Comparison of ENCODE assay signal across 11 cellular contexts in the genomic region with DNA sequence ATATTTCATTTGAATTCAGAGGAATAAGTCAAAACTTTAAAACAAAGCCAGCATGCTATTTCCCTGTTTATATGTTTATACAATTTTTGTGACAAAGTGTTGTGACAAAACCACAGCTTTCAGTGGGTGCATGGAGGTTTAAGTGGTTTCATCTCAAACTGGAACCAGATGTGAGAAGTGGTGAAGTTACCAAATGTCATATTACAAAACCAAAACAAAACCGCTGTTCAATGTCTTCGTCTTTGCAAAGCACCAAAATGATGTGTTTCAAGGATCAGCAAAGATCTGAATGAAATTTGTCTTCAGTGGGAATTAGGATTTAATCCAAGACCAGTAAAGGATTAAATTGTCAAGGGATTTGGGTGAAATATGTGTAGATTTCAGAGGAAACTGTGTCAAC.
A peak's percentile ranks its signal among the peaks of the same experiment; 100 is the strongest.
DNase-seq lines count a peak whose midpoint lies in the region; ATAC-seq and TF ChIP-seq lines count a peak whose summit lies in the region.
"Had no signal": no experiment of that assay in that cellular context is flagged by ENCODE, and none has a peak within 500 bp of the region (broad histone marks: within the 10 kb centered on the region; RNA-seq: fewer than 3 reads in every experiment).

No MANE protein-coding gene starts in this region.

- no peaks in the 10 kb centered on the region for H4K20me1 ChIP-seq in BLaER1 treated with 17β-estradiol and CSF1 and Interleukin-3, amounts not matched to agents 10 nM and 100 nM

- peaks cover 0 to 91% (median 32%) of the 10 kb centered on the region in 10 experiments; a peak in 14 of 20 replicates for H3K4me1 ChIP-seq in BLaER1 treated with 17β-estradiol and CSF1 and Interleukin-3, amounts not matched to agents 10 nM and 100 nM

- no peak overlapping the region for H3K9ac ChIP-seq in BLaER1 treated with 17β-estradiol and CSF1 and Interleukin-3, amounts not matched to agents 10 nM and 100 nM

- no peaks in the 10 kb centered on the region for H3K36me3 ChIP-seq in BLaER1 treated with 17β-estradiol and CSF1 and Interleukin-3, amounts not matched to agents 10 nM and 100 nM

- no peak overlapping the region for H3K4me3 ChIP-seq in BLaER1 treated with 17β-estradiol and CSF1 and Interleukin-3, amounts not matched to agents 10 nM and 100 nM
- no peak overlapping the region for H3K4me3 ChIP-seq in HL-60 (replicated peaks; ENCODE audit: insufficient read depth, low read length)

- TF ChIP-seq CTCF in HL-60 (IDR thresholded peaks at IDR 0.05; ENCODE audit: insufficient read depth, low read length), result no peak

- peak; percentile 14 to 62 for DNase-seq in HL-60 (ENCODE audit: low read depth in 1 of 2, low spot score in 1 of 2)
- DNase-seq in NCI-H1436 treated with DMSO at 0.1 percent for 48 hours (lab: John Stamatoyannopoulos, UW), result no peak
- DNase-seq in T1000 (lab: John Stamatoyannopoulos, UW), result no peak
- no peak for DNase-seq in 8988T
- DNase-seq: activated CD4-positive, alpha-beta T cell treated with anti-CD3 and anti-CD28 coated beads, Interleukin-2, amount 50 U/mL, for 1 hour; activated naive CD8-positive, alpha-beta T cell treated with anti-CD3 and anti-CD28 coated beads, Interleukin-2, amount 10 ng/mL, durations not matched to agents 7 days and 5 days had no signal

- peaks cover 0 to 10% (median 0%) of the 10 kb centered on the region in 11 experiments; a peak in 5 of 22 replicates for H3K9me3 ChIP-seq in BLaER1 treated with 17β-estradiol and CSF1 and Interleukin-3, amounts not matched to agents 10 nM and 100 nM (replicated peaks in 1 of 11)

- no peaks in the 10 kb centered on the region for H3K27me3 ChIP-seq in BLaER1 treated with 17β-estradiol and CSF1 and Interleukin-3, amounts not matched to agents 10 nM and 100 nM
- H3K27me3 ChIP-seq in HL-60 (ENCODE audit: insufficient read depth, poor library complexity, severe bottlenecking), result no peaks in the 10 kb centered on the region

- H3K4me2 ChIP-seq in BLaER1 treated with 17β-estradiol and CSF1 and Interleukin-3, amounts not matched to agents 10 nM and 100 nM, result peak overlapping the region in 9 of 11 experiments; percentile 9 to 76 (median 55); a peak in 16 of 22 replicates

- ATAC-seq in GM19372 (IDR thresholded peaks at IDR 0.05; ENCODE audit: low read depth, unreplicated experiment) (peak; percentile 56), HG02852 (IDR thresholded peaks at IDR 0.05; ENCODE audit: unreplicated experiment) (peak; percentile 63), GM21360 (IDR thresholded peaks at IDR 0.05; ENCODE audit: unreplicated experiment) (no peak)

- peak overlapping the region in 8 of 11 experiments; percentile 51 to 72 (median 56); a peak in 15 of 22 replicates for H3K27ac ChIP-seq in BLaER1 treated with 17β-estradiol and CSF1 and Interleukin-3, amounts not matched to agents 10 nM and 100 nM
- H3K27ac ChIP-seq in HL-60 (replicated peaks), result no peak overlapping the region
- H3K27ac ChIP-seq: C4-2B had no signal

Comparison
In these comparisons a context has a peak if more than half of its experiments do, and no peak if none do; other contexts are left out.
1. DNase-seq: peak in HL-60 (2 of 2); none in NCI-H1436 treated with DMSO at 0.1 percent for 48 hours (single experiment), T1000 (single experiment) and 8988T (single experiment).